1 cellular context compared by ENCODE assay signal in genomic region chr2:27199241-27199640, GRCh38.
TF ChIP-seq lines count a peak whose summit lies in the region.

No MANE protein-coding gene starts in this region.

TF ChIP-seq in HepG2, 621 proteins besides CTCF, POLR2A, EP300 and RAD21 (continued from another document):
- TF ChIP-seq, protein P1, sequence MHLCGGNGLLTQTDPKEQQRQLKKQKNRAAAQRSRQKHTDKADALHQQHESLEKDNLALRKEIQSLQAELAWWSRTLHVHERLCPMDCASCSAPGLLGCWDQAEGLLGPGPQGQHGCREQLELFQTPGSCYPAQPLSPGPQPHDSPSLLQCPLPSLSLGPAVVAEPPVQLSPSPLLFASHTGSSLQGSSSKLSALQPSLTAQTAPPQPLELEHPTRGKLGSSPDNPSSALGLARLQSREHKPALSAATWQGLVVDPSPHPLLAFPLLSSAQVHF (CRISPR knock-in tag; IDR thresholded peaks at IDR 0.05): no peak
- no peak for TF ChIP-seq UBTF (CRISPR knock-in tag; IDR thresholded peaks at IDR 0.05)
- TF ChIP-seq MLXIP (CRISPR knock-in tag; IDR thresholded peaks at IDR 0.05; ENCODE audit: borderline replicate concordance): no peak
- no peak for TF ChIP-seq STAT5B (CRISPR knock-in tag; IDR thresholded peaks at IDR 0.05)
